Comparison of ENCODE assay signal across 16 cellular contexts in genomic region chr6:152098683-152099082, GRCh38.
"Had no signal": no experiment of that assay in that cellular context is flagged by ENCODE, and none has a peak within 500 bp of the region (broad histone marks: within the 10 kb centered on the region; RNA-seq: fewer than 3 reads in every experiment).

No MANE protein-coding gene starts in this region.

- H3K9me3 Mint-ChIP-seq: natural killer cell had no signal

- ATAC-seq: gastroesophageal sphincter, left lobe of liver, natural killer cell, pancreas, right cardiac atrium had no signal

- H3K4me3 Mint-ChIP-seq: natural killer cell, neural crest cell had no signal

- DNase-seq: dermis blood vessel endothelial cell; esophagus squamous epithelium; foreskin fibroblast; kidney glomerular epithelial cell; natural killer cell; nucleus accumbens; pancreas; right cardiac atrium; small intestine; stimulated activated CD4-positive, alpha-beta T cell treated with anti-CD3 and anti-CD28 coated beads, Interleukin-12 subunit alpha, Interleukin-12 subunit beta, amount 100 ng/mL, for 4 hours; stimulated activated naive CD4-positive, alpha-beta T cell treated with Interleukin-2 at 50 U/mL for 16 hours; trophoblast cell had no signal

- H3K36me3 Mint-ChIP-seq: natural killer cell had no signal

- H3K27ac Mint-ChIP-seq: natural killer cell, progenitor cell of endocrine pancreas had no signal
